In the genomic region with DNA sequence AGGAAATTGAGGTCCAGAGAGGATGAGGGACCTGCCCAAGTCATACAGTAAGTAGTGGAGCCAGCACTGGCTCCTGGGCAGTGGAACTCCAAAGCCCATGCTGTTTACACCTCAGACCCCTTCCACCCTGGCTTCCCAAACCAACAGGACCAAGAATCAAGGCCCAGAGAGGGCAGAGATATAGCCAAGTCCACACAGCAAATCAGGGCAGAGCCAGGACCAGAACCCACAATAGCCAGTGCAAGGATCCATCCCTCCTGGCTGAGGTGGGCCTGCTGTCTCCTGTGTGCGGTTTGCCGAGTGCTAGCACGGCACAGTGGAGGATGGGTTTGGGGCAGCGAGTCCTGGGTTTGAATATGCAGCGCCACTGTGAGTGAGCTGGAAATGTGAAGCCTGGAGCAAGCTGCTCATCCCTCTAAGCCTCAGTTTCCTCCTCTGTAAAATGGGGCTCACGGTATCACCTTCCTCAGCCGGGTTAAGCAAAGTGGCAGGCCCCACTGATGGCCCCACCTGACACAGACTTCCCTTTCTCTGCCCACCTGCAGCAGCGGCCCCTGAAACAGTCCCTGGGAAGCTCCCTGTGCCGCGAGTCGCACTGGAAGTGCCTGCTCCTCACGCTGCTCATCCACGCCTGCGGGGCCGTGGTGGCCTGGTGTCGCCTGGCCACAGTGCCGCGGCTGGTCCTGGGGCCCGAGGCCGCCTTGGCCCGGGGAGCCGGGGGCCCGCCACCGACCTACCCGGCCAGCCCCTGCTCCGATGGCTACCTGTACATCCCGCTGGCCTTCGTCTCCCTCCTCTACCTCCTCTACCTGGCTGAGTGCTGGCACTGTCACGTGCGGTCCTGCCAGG, we compare ENCODE assay signal across 1 cellular context.
A peak's percentile ranks its signal among the peaks of the same experiment; 100 is the strongest.
TF ChIP-seq lines count a peak whose summit lies in the region.

No MANE protein-coding gene starts in this region.

TF ChIP-seq in A549, 52 proteins besides CTCF, POLR2A, EP300 and RAD21:
- peak; percentile 61; the same call in 1 of the 2 replicates for TF ChIP-seq KDM1A (IDR thresholded peaks at IDR 0.05; ENCODE audit: low read depth)
- peak; percentile 15 for TF ChIP-seq ZFP36 (IDR thresholded peaks at IDR 0.05; ENCODE audit: borderline replicate concordance, partially characterized antibody)
- no peak for TF ChIP-seq CHD4 (IDR thresholded peaks at IDR 0.05; ENCODE audit: borderline replicate concordance)
TF ChIP-seq in A549: peak in this region for 2.
